Comparison of ENCODE assay signal across 8 cellular contexts in the genomic region with DNA sequence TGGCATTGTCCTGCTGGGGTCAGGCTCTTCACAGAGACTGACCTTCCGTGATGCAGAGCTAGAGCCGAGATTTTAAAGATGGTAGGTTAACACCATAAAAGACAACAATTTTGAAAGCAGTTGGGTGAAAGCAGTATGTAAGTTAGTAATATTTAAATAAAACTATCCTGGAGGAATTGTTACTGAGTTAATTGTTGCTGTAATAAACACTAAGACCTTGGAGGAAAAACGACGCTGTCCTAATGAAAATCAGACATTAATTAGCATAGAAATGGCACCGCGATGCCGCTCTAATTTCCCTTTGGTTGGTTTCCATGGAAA. TPM values are rescaled to one million over a fixed set of nuclear protein-coding genes. Genes with fewer than 3 reads are reported as not detected.
DNase-seq lines count a peak whose midpoint lies in the region; FAIRE-seq and TF ChIP-seq lines count a peak whose summit lies in the region.

No MANE protein-coding gene starts in this region.

- peaks cover 18 to 19% of the 10 kb centered on the region in 2 experiments for H3K4me1 Mint-ChIP-seq in H9

- H3K9me3 ChIP-seq in H9 (ENCODE audit: control insufficient read depth, low read depth, low read length) (no peaks in the 10 kb centered on the region), SJCRH30 (replicated peaks) (no peaks in the 10 kb centered on the region), iPS-18a (ENCODE audit: control insufficient read depth, low read depth, low read length) (no peaks in the 10 kb centered on the region), stomach smooth muscle (ENCODE audit: control insufficient read depth in 2 of 2, low read length in 2 of 2) (no peaks in the 10 kb centered on the region)

- peak overlapping the region; percentile 93 for H3K18ac ChIP-seq in H9 (ENCODE audit: insufficient read length, low read depth, low read length)

- peaks cover 0 to 6% (median 0%) of the 10 kb centered on the region in 3 experiments; a peak in 1 of 7 replicates for H3K36me3 Mint-ChIP-seq in H9 (ENCODE audit: insufficient read depth in 1 of 3, low read depth in 3 of 3)

- H3K27me3 Mint-ChIP-seq in H9 (ENCODE audit: low read depth): no peaks in the 10 kb centered on the region; the same call in 1 of the 2 replicates

- peak overlapping the region; percentile 76 for H2BK20ac ChIP-seq in H9 (ENCODE audit: low read depth, low read length, poor library complexity, severe bottlenecking)

- no peaks in the 10 kb centered on the region for H4K20me1 ChIP-seq in H9 (ENCODE audit: control insufficient read depth, insufficient read depth, insufficient read length)

- H2AK5ac ChIP-seq in H9 (ENCODE audit: insufficient read length, low read length): no peak overlapping the region

- H3K79me1 ChIP-seq in H9 (ENCODE audit: insufficient read depth, low read depth, low read length, poor library complexity, severe bottlenecking): no peaks in the 10 kb centered on the region

- H4K8ac ChIP-seq in H9 (replicated peaks; ENCODE audit: insufficient read length, low read depth, low read length): no peak overlapping the region

- H3K4me3 ChIP-seq in SJCRH30 (peak overlapping the region; percentile 77), iPS-18a (ENCODE audit: low read length) (peak overlapping the region; percentile 80), stomach smooth muscle (ENCODE audit: low read length in 2 of 2) (peak overlapping the region; percentile 69 to 92)

- peak overlapping the region; percentile 97 for H3K27ac ChIP-seq in H9 (ENCODE audit: insufficient read length, low read depth, low read length)
- peak overlapping the region; percentile 86 for H3K27ac ChIP-seq in SJCRH30
- H3K27ac ChIP-seq in iPS-18a (ENCODE audit: low read length): peak overlapping the region; percentile 99
- no peak overlapping the region for H3K27ac ChIP-seq in stomach smooth muscle (ENCODE audit: low read length)

- H2AFZ ChIP-seq in H9 (ENCODE audit: low read length): no peak overlapping the region

- H3K4me1 ChIP-seq in H9 (ENCODE audit: insufficient read depth, low read length) (no peaks in the 10 kb centered on the region; the same call in 1 of the 2 replicates), SJCRH30 (no peaks in the 10 kb centered on the region), iPS-18a (ENCODE audit: control insufficient read depth, low read depth, low read length) (peaks cover 15% of the 10 kb centered on the region), stomach smooth muscle (ENCODE audit: control insufficient read depth, insufficient read depth, low read length) (peaks cover 13% of the 10 kb centered on the region)

- H3T11ph ChIP-seq in H9 (ENCODE audit: low read length): peak overlapping the region; percentile 95

- H3K4me2 ChIP-seq in H9 (ENCODE audit: insufficient read depth, insufficient read length, low read length): peak overlapping the region; percentile 55

- peak overlapping the region; percentile 97 for H3K9ac ChIP-seq in H9 (ENCODE audit: extremely low read depth, insufficient read length, low read length)
- peak overlapping the region; percentile 99 for H3K9ac ChIP-seq in iPS-18a (ENCODE audit: low read length)
- H3K9ac ChIP-seq in stomach smooth muscle (ENCODE audit: low read length in 2 of 2): peak overlapping the region in 1 of 2 donors; percentile 72

- peak overlapping the region; percentile 37 for H2BK5ac ChIP-seq in H9 (ENCODE audit: insufficient read length, low read length)

- H3K27me3 ChIP-seq in H9 (ENCODE audit: insufficient read depth, low read length) (no peaks in the 10 kb centered on the region), SJCRH30 (no peaks in the 10 kb centered on the region), iPS-18a (ENCODE audit: control insufficient read depth, insufficient read depth, low read length) (no peaks in the 10 kb centered on the region), stomach smooth muscle (ENCODE audit: control insufficient read depth in 1 of 2, insufficient read depth in 2 of 2, low read length in 2 of 2) (no peaks in the 10 kb centered on the region)

- no peak overlapping the region for H4K91ac ChIP-seq in H9 (ENCODE audit: insufficient read length, low read depth, low read length)

- H2BK120ac ChIP-seq in H9 (ENCODE audit: low read depth, low read length, poor library complexity, severe bottlenecking): peak overlapping the region; percentile 38

- peaks cover 1% of the 10 kb centered on the region; the same call in 1 of the 2 replicates for H3K36me3 ChIP-seq in SJCRH30
- H3K36me3 ChIP-seq in iPS-18a (ENCODE audit: control insufficient read depth, low read depth, low read length): no peaks in the 10 kb centered on the region
- no peaks in the 10 kb centered on the region for H3K36me3 ChIP-seq in stomach smooth muscle (ENCODE audit: control insufficient read depth in 2 of 2, insufficient read depth in 2 of 2, low read length in 2 of 2)

- FAIRE-seq in GM12891 (lab: Jason Lieb, UNC): no peak

- H3K56ac ChIP-seq in H9 (ENCODE audit: insufficient read length, low read depth, low read length): no peak overlapping the region

- H4K5ac ChIP-seq in H9 (ENCODE audit: insufficient read length, low read depth, low read length): peak overlapping the region; percentile 79

- no peak overlapping the region; the same call in 1 of the 2 replicates for H3K4ac ChIP-seq in H9 (ENCODE audit: low read depth, low read length)

- H2BK15ac ChIP-seq in H9 (ENCODE audit: low read depth, low read length): no peak overlapping the region

- TF ChIP-seq CTCF in H9 (conservative IDR thresholded peaks at IDR 0.05): no peak

- H3K14ac ChIP-seq in H9 (ENCODE audit: insufficient read depth, low read length): no peak overlapping the region; the same call in 1 of the 2 replicates

- DNase-seq in H9 (no peak), SJCRH30 (no peak), D341Med (ENCODE audit: low spot score) (no peak), GM12891 (ENCODE audit: insufficient read length, low spot score) (no peak), superior temporal gyrus (ENCODE audit: extremely low spot score) (no peak)
- DNase-seq in activated CD4-positive, CD25-positive, alpha-beta regulatory T cell (lab: John Stamatoyannopoulos, UW): no peak

- peaks cover 20% of the 10 kb centered on the region; the same call in 1 of the 2 replicates for H3K79me2 ChIP-seq in H9 (ENCODE audit: insufficient read depth, low read length)

- no peak overlapping the region for H2BK12ac ChIP-seq in H9 (ENCODE audit: insufficient read length, low read depth, low read length)

- no peak for TF ChIP-seq POLR2A in GM12891 (IDR thresholded peaks at IDR 0.05; ENCODE audit: low read depth, low read length)

- no peak overlapping the region; a peak in 1 of 7 replicates for H3K27ac Mint-ChIP-seq in H9

- H3K23me2 ChIP-seq in H9 (ENCODE audit: insufficient read length, low read depth, low read length, poor library complexity, severe bottlenecking): peaks cover 15% of the 10 kb centered on the region

- H3K4me3 Mint-ChIP-seq in H9: no peak overlapping the region

- no peaks in the 10 kb centered on the region; a peak in 1 of 5 replicates for H3K9me3 Mint-ChIP-seq in H9

- no peak overlapping the region for H3K23ac ChIP-seq in H9 (ENCODE audit: insufficient read length, low read depth, low read length)

- no CpG with 5 or more reads among the region's 7 CpGs for WGBS in H9 (ENCODE audit: extremely low coverage, insufficient read length, low lambda C conversion rate)

TF ChIP-seq in GM12891, 5 proteins besides CTCF, POLR2A, EP300 and RAD21:
- TF ChIP-seq SPI1 (IDR thresholded peaks at IDR 0.05; ENCODE audit: low read depth, low read length): no peak
- no peak for TF ChIP-seq TAF1 (IDR thresholded peaks at IDR 0.05; ENCODE audit: low read depth, low read length)
- no peak for TF ChIP-seq POLR2AphosphoS5 (IDR thresholded peaks at IDR 0.05; ENCODE audit: low read depth, low read length)
- no peak for TF ChIP-seq PAX5 (IDR thresholded peaks at IDR 0.05; ENCODE audit: insufficient read depth, low read length, severe bottlenecking)
- TF ChIP-seq POU2F2 (IDR thresholded peaks at IDR 0.05; ENCODE audit: low read depth, low read length): no peak
TF ChIP-seq in GM12891: peak in this region for 0.

RNA-seq across cellular contexts. Expression of gene ANP32E, which starts 0.7 kb away (rescaled TPM):
- total RNA-seq in H9 (2021): 103 and 106 TPM in 2 replicates
- 85.9 and 92.1 TPM in 2 replicates for total RNA-seq in SJCRH30 (2014; rRNA removed; shearing (Covaris generic))
- polyA plus RNA-seq in GM12891 (2012; ENCODE audit: low read depth, missing spikeins): 65.6 TPM

RNA-seq across cellular contexts. Expression of gene CA14, which starts 21.0 kb away (rescaled TPM):
- total RNA-seq in H9 (2021): 42.0 and 43.2 TPM in 2 replicates
- 3.9 and 4.7 TPM in 2 replicates for total RNA-seq in SJCRH30 (2014; rRNA removed; shearing (Covaris generic))
- polyA plus RNA-seq in GM12891 (2012; ENCODE audit: low read depth, missing spikeins): 0.27 TPM

RNA-seq across cellular contexts. Expression of gene APH1A, which starts 32.2 kb away (rescaled TPM):
- 113 and 115 TPM in 2 replicates for total RNA-seq in H9 (2021)
- total RNA-seq in SJCRH30 (2014; rRNA removed; shearing (Covaris generic)): 93.6 and 95.6 TPM in 2 replicates
- 71.9 TPM for polyA plus RNA-seq in GM12891 (2012; ENCODE audit: low read depth, missing spikeins)

RNA-seq across cellular contexts. Expression of gene C1orf54, which starts 36.0 kb away (rescaled TPM):
- total RNA-seq in H9 (2021): 20.8 and 21.3 TPM in 2 replicates
- total RNA-seq in SJCRH30 (2014; rRNA removed; shearing (Covaris generic)): 1.3 and 2.0 TPM in 2 replicates
- polyA plus RNA-seq in GM12891 (2012; ENCODE audit: low read depth, missing spikeins): 16.9 TPM

RNA-seq across cellular contexts. Expression of gene CIART, which starts 45.8 kb away (rescaled TPM):
- 15.6 TPM in 2 replicates for total RNA-seq in H9 (2021)
- total RNA-seq in SJCRH30 (2014; rRNA removed; shearing (Covaris generic)): not detected in 2 replicates
- 2.0 TPM for polyA plus RNA-seq in GM12891 (2012; ENCODE audit: low read depth, missing spikeins)
